ENCODE assay signal across 19 cellular contexts in genomic region chr2:56224316-56224715, GRCh38. TPM values are rescaled to one million over a fixed set of nuclear protein-coding genes. Genes with fewer than 3 reads are reported as not detected.
DNase-seq lines count a peak whose midpoint lies in the region; ATAC-seq and TF ChIP-seq lines count a peak whose summit lies in the region.
"Had no signal": no experiment of that assay in that cellular context is flagged by ENCODE, and none has a peak within 500 bp of the region (broad histone marks: within the 10 kb centered on the region; RNA-seq: fewer than 3 reads in every experiment).

No MANE protein-coding gene starts in this region.

- no peaks in the 10 kb centered on the region for H3K9me3 Mint-ChIP-seq in activated CD8-positive, alpha-beta T cell treated with anti-CD3 and anti-CD28 coated beads for 36 hours

- POLR2A ChIA-PET in activated CD8-positive, alpha-beta T cell treated with anti-CD3 and anti-CD28 coated beads for 36 hours (lab: Charles Lee) = no interaction called here

- no peak overlapping the region for H3K4me3 Mint-ChIP-seq in activated CD8-positive, alpha-beta T cell treated with anti-CD3 and anti-CD28 coated beads for 36 hours
- H3K4me3 Mint-ChIP-seq: CD4-positive, CD25-positive, alpha-beta regulatory T cell had no signal

- no peaks in the 10 kb centered on the region for H3K27me3 Mint-ChIP-seq in activated CD8-positive, alpha-beta T cell treated with anti-CD3 and anti-CD28 coated beads for 36 hours
- H3K27me3 Mint-ChIP-seq: CD4-positive, CD25-positive, alpha-beta regulatory T cell had no signal

- no peak for TF ChIP-seq CTCF in activated CD8-positive, alpha-beta T cell treated with anti-CD3 and anti-CD28 coated beads for 36 hours (IDR thresholded peaks at IDR 0.05)

- intact Hi-C loops in activated CD8-positive, alpha-beta T cell treated with anti-CD3 and anti-CD28 coated beads for 36 hours (cut with micrococcal nuclease) = no loop called here

- CTCF ChIA-PET in activated CD8-positive, alpha-beta T cell treated with anti-CD3 and anti-CD28 coated beads for 36 hours (lab: Charles Lee) = no interaction called here

- H3K27ac Mint-ChIP-seq in activated CD8-positive, alpha-beta T cell treated with anti-CD3 and anti-CD28 coated beads for 36 hours = no peak overlapping the region
- H3K27ac Mint-ChIP-seq: CD4-positive, CD25-positive, alpha-beta regulatory T cell had no signal

- no peaks in the 10 kb centered on the region for H3K36me3 Mint-ChIP-seq in activated CD8-positive, alpha-beta T cell treated with anti-CD3 and anti-CD28 coated beads for 36 hours (ENCODE audit: low read depth)
- H3K36me3 Mint-ChIP-seq: CD4-positive, CD25-positive, alpha-beta regulatory T cell had no signal

- DNase-seq in DMS153 (lab: John Stamatoyannopoulos, UW) (peak; percentile 51), DMS153 treated with DMSO at 0.1 percent for 48 hours (lab: John Stamatoyannopoulos, UW; ENCODE audit: unreplicated experiment) (no peak), ELR (ENCODE audit: low read depth) (peak; percentile 14), dermis blood vessel endothelial cell (peak; percentile 62), iris pigment epithelial cell (ENCODE audit: low read depth) (peak; percentile 25), NCI-H146 (lab: John Stamatoyannopoulos, UW) (no peak), NCI-H69 (lab: John Stamatoyannopoulos, UW) (no peak)
- DNase-seq in activated CD8-positive, alpha-beta T cell treated with anti-CD3 and anti-CD28 coated beads for 36 hours = no peak
- DNase-seq: 8988T; BE2C; CD4-positive, CD25-positive, alpha-beta regulatory T cell; COR-L47; DMS 273 treated with DMSO at 0.1 percent for 48 hours; MM.1S; NCI-H1092; NCI-H226; NCI-H524 had no signal

- no peaks in the 10 kb centered on the region for H3K4me1 Mint-ChIP-seq in activated CD8-positive, alpha-beta T cell treated with anti-CD3 and anti-CD28 coated beads for 36 hours (ENCODE audit: low read depth)
- H3K4me1 Mint-ChIP-seq: CD4-positive, CD25-positive, alpha-beta regulatory T cell had no signal

- ATAC-seq in activated CD8-positive, alpha-beta T cell treated with anti-CD3 and anti-CD28 coated beads for 36 hours = no peak
- ATAC-seq: Right ventricle myocardium inferior had no signal

RNA-seq across cellular contexts. Expression of gene CCDC85A, which starts 40.5 kb away (rescaled TPM):
- 15.8 and 21.4 TPM in 2 replicates for total RNA-seq in dermis blood vessel endothelial cell
- not detected for total RNA-seq in activated CD8-positive, alpha-beta T cell treated with anti-CD3 and anti-CD28 coated beads for 36 hours
- total RNA-seq: CD4-positive, CD25-positive, alpha-beta regulatory T cell; OCI-LY7 had no signal

Comparison
In these comparisons a context has a peak if more than half of its experiments do, and no peak if none do; other contexts are left out.
1. DNase-seq: peak in DMS153 (single experiment), ELR (single experiment), dermis blood vessel endothelial cell (single experiment) and iris pigment epithelial cell (single experiment); none in DMS153 treated with DMSO at 0.1 percent for 48 hours (single experiment), activated CD8-positive, alpha-beta T cell treated with anti-CD3 and anti-CD28 coated beads for 36 hours (single experiment), NCI-H146 (single experiment) and NCI-H69 (single experiment).
2. RNA of gene CCDC85A, which starts 40.5 kb away (total RNA-seq): 15.8 to 21.4 TPM in dermis blood vessel endothelial cell; not detected in activated CD8-positive, alpha-beta T cell treated with anti-CD3 and anti-CD28 coated beads for 36 hours; every median in the first group is over 10 times any median in the second.